1 cellular context compared by ENCODE assay signal in genomic region chr12:116892318-116892717, GRCh38.
TF ChIP-seq lines count a peak whose summit lies in the region.

No MANE protein-coding gene starts in this region.

TF ChIP-seq in H1, 55 proteins besides CTCF, POLR2A, EP300 and RAD21:
- TF ChIP-seq SIX5 (IDR thresholded peaks at IDR 0.05; ENCODE audit: low read depth, low read length) (peak; percentile 70), RBBP5 (IDR thresholded peaks at IDR 0.05; ENCODE audit: borderline replicate concordance, low read depth, low read length) (no peak), CHD7 (IDR thresholded peaks at IDR 0.05; ENCODE audit: insufficient replicate concordance, low read length) (no peak), HDAC6 (IDR thresholded peaks at IDR 0.05; ENCODE audit: low read depth, low read length) (no peak), CREB1 (IDR thresholded peaks at IDR 0.05) (no peak), NANOG (IDR thresholded peaks at IDR 0.05; ENCODE audit: insufficient read depth, low read depth, low read length, poor library complexity, severe bottlenecking) (no peak), NRF1 (IDR thresholded peaks at IDR 0.05; ENCODE audit: low read depth, low read length) (no peak), USF2 (IDR thresholded peaks at IDR 0.05; ENCODE audit: low read length) (peak; percentile 75), TCF12 (IDR thresholded peaks at IDR 0.05; ENCODE audit: low read depth, low read length) (no peak), MAFK (IDR thresholded peaks at IDR 0.05; ENCODE audit: low read depth, low read length) (no peak)
